In genomic region chr9:34991833-34992375, GRCh38 we compare ENCODE assay signal across 1 cellular context.
TF ChIP-seq lines count a peak whose summit lies in the region.

No MANE protein-coding gene starts in this region.

TF ChIP-seq in K562, 482 proteins besides CTCF, POLR2A, EP300 and RAD21 (continued from another document):
- TF ChIP-seq VEZF1 (CRISPR knock-in tag; IDR thresholded peaks at IDR 0.05) (no peak), SFPQ (IDR thresholded peaks at IDR 0.05; ENCODE audit: low read depth, low read length) (no peak), LARP7 (IDR thresholded peaks at IDR 0.05) (no peak), U2AF1 (optimal IDR thresholded peaks at IDR 0.05; ENCODE audit: low read depth, low read length) (no peak), SRSF9 (IDR thresholded peaks at IDR 0.05; ENCODE audit: borderline replicate concordance, low read depth, low read length) (no peak), SPI1 (IDR thresholded peaks at IDR 0.05; ENCODE audit: borderline replicate concordance, low read depth, low read length) (no peak), RBM34 (IDR thresholded peaks at IDR 0.05; ENCODE audit: borderline replicate concordance, insufficient read depth, low read length) (no peak), ZNF282 (CRISPR knock-in tag; IDR thresholded peaks at IDR 0.05) (no peak), ZNF318 (IDR thresholded peaks at IDR 0.05; ENCODE audit: borderline replicate concordance in 1 of 2, low read depth in 1 of 2) (no peak), CBX2 (IDR thresholded peaks at IDR 0.05; ENCODE audit: insufficient read depth, low read length, poor library complexity, severe bottlenecking) (no peak), TFAP4 (CRISPR knock-in tag; IDR thresholded peaks at IDR 0.05; ENCODE audit: borderline replicate concordance) (no peak), ZBTB5 (IDR thresholded peaks at IDR 0.05) (no peak), XRCC4 (IDR thresholded peaks at IDR 0.05; ENCODE audit: extremely low read depth, insufficient read depth, insufficient read length) (no peak)
